Comparison of ENCODE assay signal across 1 cellular context in genomic region chr14:91149462-91149861, GRCh38.
A peak's percentile ranks its signal among the peaks of the same experiment; 100 is the strongest.
TF ChIP-seq lines count a peak whose summit lies in the region.

No MANE protein-coding gene starts in this region.

TF ChIP-seq in HepG2, 621 proteins besides CTCF, POLR2A, EP300 and RAD21 (continued from another document and continues in another):
- no peak for TF ChIP-seq DZIP1 (CRISPR knock-in tag; IDR thresholded peaks at IDR 0.05)
- TF ChIP-seq, protein P1, sequence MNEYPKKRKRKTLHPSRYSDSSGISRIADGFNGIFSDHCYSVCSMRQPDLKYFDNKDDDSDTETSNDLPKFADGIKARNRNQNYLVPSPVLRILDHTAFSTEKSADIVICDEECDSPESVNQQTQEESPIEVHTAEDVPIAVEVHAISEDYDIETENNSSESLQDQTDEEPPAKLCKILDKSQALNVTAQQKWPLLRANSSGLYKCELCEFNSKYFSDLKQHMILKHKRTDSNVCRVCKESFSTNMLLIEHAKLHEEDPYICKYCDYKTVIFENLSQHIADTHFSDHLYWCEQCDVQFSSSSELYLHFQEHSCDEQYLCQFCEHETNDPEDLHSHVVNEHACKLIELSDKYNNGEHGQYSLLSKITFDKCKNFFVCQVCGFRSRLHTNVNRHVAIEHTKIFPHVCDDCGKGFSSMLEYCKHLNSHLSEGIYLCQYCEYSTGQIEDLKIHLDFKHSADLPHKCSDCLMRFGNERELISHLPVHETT (CRISPR knock-in tag; conservative IDR thresholded peaks at IDR 0.05) = no peak
- no peak for TF ChIP-seq ZNF10 (CRISPR knock-in tag; IDR thresholded peaks at IDR 0.05; ENCODE audit: borderline replicate concordance, low read depth)
- TF ChIP-seq GTF2F1 (IDR thresholded peaks at IDR 0.05; ENCODE audit: low read length) = no peak
- no peak for TF ChIP-seq KDM5B (CRISPR knock-in tag; IDR thresholded peaks at IDR 0.05; ENCODE audit: borderline replicate concordance)
- TF ChIP-seq, protein P2, sequence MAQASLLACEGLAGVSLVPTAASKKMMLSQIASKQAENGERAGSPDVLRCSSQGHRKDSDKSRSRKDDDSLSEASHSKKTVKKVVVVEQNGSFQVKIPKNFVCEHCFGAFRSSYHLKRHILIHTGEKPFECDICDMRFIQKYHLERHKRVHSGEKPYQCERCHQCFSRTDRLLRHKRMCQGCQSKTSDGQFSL (CRISPR knock-in tag; IDR thresholded peaks at IDR 0.05) = no peak
- no peak for TF ChIP-seq ZKSCAN1 (IDR thresholded peaks at IDR 0.05; ENCODE audit: low read length)
- no peak for TF ChIP-seq PAF1 (CRISPR knock-in tag; IDR thresholded peaks at IDR 0.05)
- TF ChIP-seq ZNF12 (CRISPR knock-in tag; IDR thresholded peaks at IDR 0.05) = 0 out of 2 replicates have a peak, but pooled peaks have one; percentile 16
- TF ChIP-seq, protein P3, sequence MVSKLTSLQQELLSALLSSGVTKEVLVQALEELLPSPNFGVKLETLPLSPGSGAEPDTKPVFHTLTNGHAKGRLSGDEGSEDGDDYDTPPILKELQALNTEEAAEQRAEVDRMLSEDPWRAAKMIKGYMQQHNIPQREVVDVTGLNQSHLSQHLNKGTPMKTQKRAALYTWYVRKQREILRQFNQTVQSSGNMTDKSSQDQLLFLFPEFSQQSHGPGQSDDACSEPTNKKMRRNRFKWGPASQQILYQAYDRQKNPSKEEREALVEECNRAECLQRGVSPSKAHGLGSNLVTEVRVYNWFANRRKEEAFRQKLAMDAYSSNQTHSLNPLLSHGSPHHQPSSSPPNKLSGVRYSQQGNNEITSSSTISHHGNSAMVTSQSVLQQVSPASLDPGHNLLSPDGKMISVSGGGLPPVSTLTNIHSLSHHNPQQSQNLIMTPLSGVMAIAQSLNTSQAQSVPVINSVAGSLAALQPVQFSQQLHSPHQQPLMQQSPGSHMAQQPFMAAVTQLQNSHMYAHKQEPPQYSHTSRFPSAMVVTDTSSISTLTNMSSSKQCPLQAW (CRISPR knock-in tag; IDR thresholded peaks at IDR 0.05) = 0 out of 2 replicates have a peak, but pooled peaks have one; percentile 15
- TF ChIP-seq EED (CRISPR knock-in tag; IDR thresholded peaks at IDR 0.05) = no peak
- no peak for TF ChIP-seq ZMAT3 (CRISPR knock-in tag; conservative IDR thresholded peaks at IDR 0.05)
- peak; percentile 71; the same call in 1 of the 3 replicates for TF ChIP-seq MXI1 (IDR thresholded peaks at IDR 0.05; ENCODE audit: borderline replicate concordance, low read depth, low read length)
- TF ChIP-seq, protein P4, sequence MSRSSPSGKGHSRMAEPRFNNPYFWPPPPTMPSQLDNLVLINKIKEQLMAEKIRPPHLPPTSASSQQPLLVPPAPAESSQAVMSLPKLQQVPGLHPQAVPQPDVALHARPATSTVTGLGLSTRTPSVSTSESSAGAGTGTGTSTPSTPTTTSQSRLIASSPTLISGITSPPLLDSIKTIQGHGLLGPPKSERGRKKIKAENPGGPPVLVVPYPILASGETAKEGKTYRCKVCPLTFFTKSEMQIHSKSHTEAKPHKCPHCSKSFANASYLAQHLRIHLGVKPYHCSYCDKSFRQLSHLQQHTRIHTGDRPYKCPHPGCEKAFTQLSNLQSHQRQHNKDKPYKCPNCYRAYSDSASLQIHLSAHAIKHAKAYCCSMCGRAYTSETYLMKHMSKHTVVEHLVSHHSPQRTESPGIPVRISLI (CRISPR knock-in tag; IDR thresholded peaks at IDR 0.05; ENCODE audit: borderline replicate concordance) = no peak
- TF ChIP-seq HMGA1 (CRISPR knock-in tag; conservative IDR thresholded peaks at IDR 0.05) = no peak
- no peak for TF ChIP-seq ZNF567 (CRISPR knock-in tag; IDR thresholded peaks at IDR 0.05; ENCODE audit: borderline replicate concordance)
- no peak for TF ChIP-seq PHB2 (IDR thresholded peaks at IDR 0.05; ENCODE audit: partially characterized antibody)
- TF ChIP-seq, protein P5, sequence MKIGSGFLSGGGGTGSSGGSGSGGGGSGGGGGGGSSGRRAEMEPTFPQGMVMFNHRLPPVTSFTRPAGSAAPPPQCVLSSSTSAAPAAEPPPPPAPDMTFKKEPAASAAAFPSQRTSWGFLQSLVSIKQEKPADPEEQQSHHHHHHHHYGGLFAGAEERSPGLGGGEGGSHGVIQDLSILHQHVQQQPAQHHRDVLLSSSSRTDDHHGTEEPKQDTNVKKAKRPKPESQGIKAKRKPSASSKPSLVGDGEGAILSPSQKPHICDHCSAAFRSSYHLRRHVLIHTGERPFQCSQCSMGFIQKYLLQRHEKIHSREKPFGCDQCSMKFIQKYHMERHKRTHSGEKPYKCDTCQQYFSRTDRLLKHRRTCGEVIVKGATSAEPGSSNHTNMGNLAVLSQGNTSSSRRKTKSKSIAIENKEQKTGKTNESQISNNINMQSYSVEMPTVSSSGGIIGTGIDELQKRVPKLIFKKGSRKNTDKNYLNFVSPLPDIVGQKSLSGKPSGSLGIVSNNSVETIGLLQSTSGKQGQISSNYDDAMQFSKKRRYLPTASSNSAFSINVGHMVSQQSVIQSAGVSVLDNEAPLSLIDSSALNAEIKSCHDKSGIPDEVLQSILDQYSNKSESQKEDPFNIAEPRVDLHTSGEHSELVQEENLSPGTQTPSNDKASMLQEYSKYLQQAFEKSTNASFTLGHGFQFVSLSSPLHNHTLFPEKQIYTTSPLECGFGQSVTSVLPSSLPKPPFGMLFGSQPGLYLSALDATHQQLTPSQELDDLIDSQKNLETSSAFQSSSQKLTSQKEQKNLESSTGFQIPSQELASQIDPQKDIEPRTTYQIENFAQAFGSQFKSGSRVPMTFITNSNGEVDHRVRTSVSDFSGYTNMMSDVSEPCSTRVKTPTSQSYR (CRISPR knock-in tag; IDR thresholded peaks at IDR 0.05; ENCODE audit: borderline replicate concordance) = no peak
- TF ChIP-seq ZBTB40 (IDR thresholded peaks at IDR 0.05) = no peak
- TF ChIP-seq ZBTB40 (CRISPR knock-in tag; IDR thresholded peaks at IDR 0.05) = no peak
- no peak for TF ChIP-seq ZNF83 (CRISPR knock-in tag; IDR thresholded peaks at IDR 0.05; ENCODE audit: borderline replicate concordance)
- no peak for TF ChIP-seq ZNF777 (CRISPR knock-in tag; IDR thresholded peaks at IDR 0.05)
- TF ChIP-seq ELF3 (CRISPR knock-in tag; IDR thresholded peaks at IDR 0.05) = no peak
- no peak for TF ChIP-seq KLF16 (CRISPR knock-in tag; IDR thresholded peaks at IDR 0.05)
- TF ChIP-seq ZNF792 (CRISPR knock-in tag; IDR thresholded peaks at IDR 0.05) = no peak
- no peak for TF ChIP-seq NFIB (CRISPR knock-in tag; IDR thresholded peaks at IDR 0.05; ENCODE audit: borderline replicate concordance)
- TF ChIP-seq ZNF546 (CRISPR knock-in tag; conservative IDR thresholded peaks at IDR 0.05) = no peak
- no peak for TF ChIP-seq GATAD1 (CRISPR knock-in tag; IDR thresholded peaks at IDR 0.05)
- no peak for TF ChIP-seq DNMT3B (CRISPR knock-in tag; conservative IDR thresholded peaks at IDR 0.05)
- peak; percentile 81 for TF ChIP-seq FOSL2 (CRISPR knock-in tag; IDR thresholded peaks at IDR 0.05)
- TF ChIP-seq, protein P6, sequence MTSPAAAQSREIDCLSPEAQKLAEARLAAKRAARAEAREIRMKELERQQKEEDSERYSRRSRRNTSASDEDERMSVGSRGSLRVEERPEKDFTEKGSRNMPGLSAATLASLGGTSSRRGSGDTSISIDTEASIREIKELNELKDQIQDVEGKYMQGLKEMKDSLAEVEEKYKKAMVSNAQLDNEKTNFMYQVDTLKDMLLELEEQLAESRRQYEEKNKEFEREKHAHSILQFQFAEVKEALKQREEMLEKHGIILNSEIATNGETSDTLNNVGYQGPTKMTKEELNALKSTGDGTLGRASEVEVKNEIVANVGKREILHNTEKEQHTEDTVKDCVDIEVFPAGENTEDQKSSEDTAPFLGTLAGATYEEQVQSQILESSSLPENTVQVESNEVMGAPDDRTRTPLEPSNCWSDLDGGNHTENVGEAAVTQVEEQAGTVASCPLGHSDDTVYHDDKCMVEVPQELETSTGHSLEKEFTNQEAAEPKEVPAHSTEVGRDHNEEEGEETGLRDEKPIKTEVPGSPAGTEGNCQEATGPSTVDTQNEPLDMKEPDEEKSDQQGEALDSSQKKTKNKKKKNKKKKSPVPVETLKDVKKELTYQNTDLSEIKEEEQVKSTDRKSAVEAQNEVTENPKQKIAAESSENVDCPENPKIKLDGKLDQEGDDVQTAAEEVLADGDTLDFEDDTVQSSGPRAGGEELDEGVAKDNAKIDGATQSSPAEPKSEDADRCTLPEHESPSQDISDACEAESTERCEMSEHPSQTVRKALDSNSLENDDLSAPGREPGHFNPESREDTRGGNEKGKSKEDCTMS (CRISPR knock-in tag; conservative IDR thresholded peaks at IDR 0.05) = no peak
- TF ChIP-seq ZBTB3 (CRISPR knock-in tag; IDR thresholded peaks at IDR 0.05; ENCODE audit: borderline replicate concordance, low read depth) = no peak
- TF ChIP-seq RFX5 (IDR thresholded peaks at IDR 0.05; ENCODE audit: low read depth, low read length) = peak; percentile 29; the same call in 1 of the 2 replicates
- TF ChIP-seq ZBTB33 (CRISPR knock-in tag; IDR thresholded peaks at IDR 0.05) = no peak
- peak; percentile 19; the same call in 1 of the 2 replicates for TF ChIP-seq ZMYM4 (CRISPR knock-in tag; IDR thresholded peaks at IDR 0.05)
